16 cellular contexts compared by ENCODE assay signal in the genomic region with DNA sequence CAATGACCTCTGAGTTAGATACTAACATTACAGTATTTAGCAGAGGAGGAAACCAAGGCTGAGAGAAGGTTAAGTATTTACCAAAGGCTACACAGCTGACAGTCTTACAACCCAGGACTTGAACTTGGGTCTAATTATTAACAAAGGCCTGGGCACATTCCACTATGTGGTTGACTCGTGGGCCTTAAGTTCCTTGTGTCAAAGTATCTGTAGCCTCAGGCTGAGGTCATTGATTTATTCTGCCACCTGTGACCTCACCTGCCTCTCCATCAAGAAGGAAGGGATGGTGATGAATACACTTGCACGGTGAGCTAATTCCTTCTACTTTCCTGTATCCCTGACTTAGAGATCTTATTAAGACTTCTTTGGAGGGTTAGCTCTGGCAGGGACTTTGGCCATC. TPM values are rescaled to one million over a fixed set of nuclear protein-coding genes. Genes with fewer than 3 reads are reported as not detected.
DNase-seq lines count a peak whose midpoint lies in the region; ATAC-seq, FAIRE-seq and TF ChIP-seq lines count a peak whose summit lies in the region.
"Had no signal": no experiment of that assay in that cellular context is flagged by ENCODE, and none has a peak within 500 bp of the region (broad histone marks: within the 10 kb centered on the region; RNA-seq: fewer than 3 reads in every experiment).

No MANE protein-coding gene starts in this region.

- H3K4me1 ChIP-seq in pancreas (no peaks in the 10 kb centered on the region), endodermal cell (ENCODE audit: control insufficient read depth, insufficient read depth, low read length) (no peaks in the 10 kb centered on the region)

- H3K27ac ChIP-seq in pancreas (peak overlapping the region in 1 of 4 donors; percentile 33), endodermal cell (ENCODE audit: low read depth, low read length) (no peak overlapping the region), WERI-Rb-1 (no peak overlapping the region)

- no peak overlapping the region for H3K4me3 Mint-ChIP-seq in endodermal cell
- H3K4me3 Mint-ChIP-seq: activated CD4-positive, alpha-beta T cell treated with anti-CD3 and anti-CD28 coated beads, Interleukin-2, amount 10 ng/mL, durations not matched to agents 7 days and 5 days; GM23338; stimulated activated naive CD8-positive, alpha-beta T cell treated with anti-CD3 and anti-CD28 coated beads, Interleukin-15, amount 100 ng/mL, for 72 hours had no signal

- intact Hi-C loops in pancreas (cut with DNase I): no loop called here

- DNase-seq in GM19239 (ENCODE audit: insufficient read length, low spot score): peak; percentile 35
- DNase-seq in pancreas: no peak
- DNase-seq in foreskin fibroblast: no peak
- no peak for DNase-seq in endodermal cell
- no peak for DNase-seq in MV-4-11 (lab: John Stamatoyannopoulos, UW)
- DNase-seq in WERI-Rb-1: no peak
- DNase-seq: activated CD4-positive, alpha-beta T cell treated with anti-CD3 and anti-CD28 coated beads, Interleukin-2, amount 10 ng/mL, durations not matched to agents 7 days and 5 days; activated effector memory CD4-positive, alpha-beta T cell treated with anti-CD3 and anti-CD28 coated beads, Interleukin-2, amount 50 U/mL, for 16 hours; midbrain; NCI-H1694; stimulated activated naive CD8-positive, alpha-beta T cell treated with anti-CD3 and anti-CD28 coated beads, Interleukin-15, amount 100 ng/mL, for 72 hours; T-helper 1 cell had no signal

- H3K9ac ChIP-seq in endodermal cell (ENCODE audit: extremely low read depth, low read length, poor library complexity, severe bottlenecking): no peak overlapping the region

- H3K27me3 ChIP-seq in pancreas: no peaks in the 10 kb centered on the region
- H3K27me3 ChIP-seq in endodermal cell (ENCODE audit: control insufficient read depth, insufficient read depth, low read length, poor library complexity, severe bottlenecking): peaks cover 8% of the 10 kb centered on the region
- H3K27me3 ChIP-seq in WERI-Rb-1 (ENCODE audit: insufficient read depth, low read depth, severe bottlenecking): no peaks in the 10 kb centered on the region

- TF ChIP-seq CTCF in pancreas (IDR thresholded peaks at IDR 0.05) (no peak), foreskin fibroblast (IDR thresholded peaks at IDR 0.05; ENCODE audit: low read depth, low read length) (no peak), endodermal cell (conservative IDR thresholded peaks at IDR 0.05) (no peak), WERI-Rb-1 (IDR thresholded peaks at IDR 0.05; ENCODE audit: low read depth, low read length) (no peak)

- 6 to 10% methylated on average over 2 of the region's 2 CpGs for WGBS in pancreas, 2 donors
- WGBS in endodermal cell (ENCODE audit: insufficient coverage in 1 of 2, insufficient read length in 1 of 2), 2 experiments: 78 to 81% methylated on average over 1 to 2 of the region's 2 CpGs

- no peaks in the 10 kb centered on the region for H3K9me3 ChIP-seq in pancreas
- no peaks in the 10 kb centered on the region for H3K9me3 ChIP-seq in endodermal cell (ENCODE audit: control insufficient read depth, low read length)
- H3K9me3 ChIP-seq in WERI-Rb-1 (ENCODE audit: severe bottlenecking): no peaks in the 10 kb centered on the region

- no peak overlapping the region for H3K27ac Mint-ChIP-seq in endodermal cell
- H3K27ac Mint-ChIP-seq: activated CD4-positive, alpha-beta T cell treated with anti-CD3 and anti-CD28 coated beads, Interleukin-2, amount 10 ng/mL, durations not matched to agents 7 days and 5 days; GM23338; stimulated activated naive CD8-positive, alpha-beta T cell treated with anti-CD3 and anti-CD28 coated beads, Interleukin-15, amount 100 ng/mL, for 72 hours had no signal

- no peaks in the 10 kb centered on the region for H3K9me3 Mint-ChIP-seq in endodermal cell
- H3K9me3 Mint-ChIP-seq: activated CD4-positive, alpha-beta T cell treated with anti-CD3 and anti-CD28 coated beads, Interleukin-2, amount 10 ng/mL, durations not matched to agents 7 days and 5 days; stimulated activated naive CD8-positive, alpha-beta T cell treated with anti-CD3 and anti-CD28 coated beads, Interleukin-15, amount 100 ng/mL, for 72 hours had no signal

- peaks cover 8% of the 10 kb centered on the region for H3K27me3 Mint-ChIP-seq in endodermal cell (ENCODE audit: insufficient read depth)

- ATAC-seq in HG02623 (IDR thresholded peaks at IDR 0.05; ENCODE audit: unreplicated experiment) (peak; percentile 87), HG03432 (IDR thresholded peaks at IDR 0.05; ENCODE audit: unreplicated experiment) (peak; percentile 88), pancreas (peak; percentile 59 to 87 (median 64))
- ATAC-seq: GM23338; stimulated activated naive CD8-positive, alpha-beta T cell treated with anti-CD3 and anti-CD28 coated beads, Interleukin-15, amount 100 ng/mL, for 72 hours had no signal

- H3K4me3 ChIP-seq in pancreas (no peak overlapping the region), foreskin fibroblast (ENCODE audit: low read depth in 1 of 2, low read length in 2 of 2) (no peak overlapping the region), endodermal cell (ENCODE audit: low read length) (no peak overlapping the region), WERI-Rb-1 (ENCODE audit: low read depth, low read length) (no peak overlapping the region)
- H3K4me3 ChIP-seq: GM23338 had no signal

- H3K36me3 Mint-ChIP-seq in endodermal cell (ENCODE audit: low read depth): no peaks in the 10 kb centered on the region

- FAIRE-seq in GM19239 (lab: Jason Lieb, UNC): peak; percentile 94
- no peak for FAIRE-seq in pancreas (lab: Jason Lieb, UNC)
- FAIRE-seq: bronchial epithelial cell had no signal

- H3K36me3 ChIP-seq in pancreas (no peaks in the 10 kb centered on the region), endodermal cell (ENCODE audit: control insufficient read depth, insufficient read depth, low read length) (no peaks in the 10 kb centered on the region), WERI-Rb-1 (no peaks in the 10 kb centered on the region)

- no peaks in the 10 kb centered on the region for H3K4me1 Mint-ChIP-seq in endodermal cell
- H3K4me1 Mint-ChIP-seq: activated CD4-positive, alpha-beta T cell treated with anti-CD3 and anti-CD28 coated beads, Interleukin-2, amount 10 ng/mL, durations not matched to agents 7 days and 5 days; GM23338; stimulated activated naive CD8-positive, alpha-beta T cell treated with anti-CD3 and anti-CD28 coated beads, Interleukin-15, amount 100 ng/mL, for 72 hours had no signal

RNA-seq across cellular contexts. Expression of a gene that starts 19.8 kb away (rescaled TPM):
- total RNA-seq in pancreas: 10 to 100 TPM in 3 of 6 donors, 1 to 10 TPM in 3; 6.4 to 11.5 (median 9.9) TPM
- polyA plus RNA-seq in pancreas: 1 to 10 TPM; 2.3 to 4.6 TPM
- total RNA-seq in endodermal cell: 10 to 100 TPM; 16.0 to 20.5 TPM
- 17.6 TPM for polyA plus RNA-seq in endodermal cell (2013, experiment 1 of 2)
- 17.5 TPM for polyA plus RNA-seq in endodermal cell (2013, experiment 2 of 2)
